Comparison of ENCODE assay signal across 8 cellular contexts in genomic region chr1:151443846-151444790, GRCh38. TPM values are rescaled to one million over a fixed set of nuclear protein-coding genes. Genes with fewer than 3 reads are reported as not detected.
DNase-seq lines count a peak whose midpoint lies in the region; ATAC-seq, FAIRE-seq and TF ChIP-seq lines count a peak whose summit lies in the region.

No MANE protein-coding gene starts in this region.

- H3K4me3 Mint-ChIP-seq in activated T-helper 2 cell treated with anti-CD3 and anti-CD28 coated beads, Interferon-gamma antibody, Interleukin-2, Interleukin-4, amounts not matched to agents 10 μg/mL and 5 μg/mL and 100 μg/mL, durations not matched to agents 14 hours and 24 hours and 36 hours (ENCODE audit: low read depth): no peak overlapping the region

- 31 to 35% methylated on average over 4 of the region's 4 CpGs for WGBS in pancreas, 2 donors
- 54 to 60% methylated on average over 4 of the region's 4 CpGs for WGBS in aorta, 2 donors

- FAIRE-seq in pancreas (lab: Jason Lieb, UNC): peak; percentile 93

- H3K27me3 ChIP-seq in MG63 (no peaks in the 10 kb centered on the region), pancreas (no peaks in the 10 kb centered on the region), aorta (ENCODE audit: control insufficient read depth in 1 of 2, insufficient read depth in 2 of 2, low read length in 1 of 2) (no peaks in the 10 kb centered on the region)

- TF ChIP-seq CTCF in AG09309 (IDR thresholded peaks at IDR 0.05; ENCODE audit: control insufficient read depth, insufficient read depth, low read depth, low read length, missing control alignments): peak; percentile 74
- peak; percentile 75 for TF ChIP-seq CTCF in foreskin fibroblast (IDR thresholded peaks at IDR 0.05; ENCODE audit: low read depth, low read length)
- peak in 3 of 4 donors; percentile 52 to 63 (median 59) for TF ChIP-seq CTCF in pancreas (IDR thresholded peaks at IDR 0.05)

- intact Hi-C loops in activated T-helper 2 cell treated with anti-CD3 and anti-CD28 coated beads, Interferon-gamma antibody, Interleukin-2, Interleukin-4, amounts not matched to agents 10 μg/mL and 5 μg/mL and 100 μg/mL, durations not matched to agents 14 hours and 24 hours and 36 hours (cut with micrococcal nuclease): loop anchor here (1.0 to 5.0 kb wide), 5 partner anchors 15 to 291 kb away; partner anchors contain the start of genes CGN and POGZ
- intact Hi-C loops in pancreas (cut with DNase I) (loop anchor here in 1 of 3 donors (10.0 kb wide), 1 partner anchor 91 kb away; no protein-coding TSS in a partner anchor), aorta (cut with DNase I) (loop anchor here (5.0 to 10.0 kb wide), 3 partner anchors 91 to 293 kb away; no protein-coding TSS in a partner anchor)

- H3K9me3 Mint-ChIP-seq in activated T-helper 2 cell treated with anti-CD3 and anti-CD28 coated beads, Interferon-gamma antibody, Interleukin-2, Interleukin-4, amounts not matched to agents 10 μg/mL and 5 μg/mL and 100 μg/mL, durations not matched to agents 14 hours and 24 hours and 36 hours: no peaks in the 10 kb centered on the region

- H3K4me3 ChIP-seq in AG09309 (ENCODE audit: control insufficient read depth, low read depth, low read length) (no peak overlapping the region), MG63 (no peak overlapping the region), foreskin fibroblast (ENCODE audit: low read depth in 1 of 2, low read length in 2 of 2) (no peak overlapping the region), pancreas (no peak overlapping the region), aorta (ENCODE audit: low read length in 2 of 2) (no peak overlapping the region)

- H3K27me3 Mint-ChIP-seq in activated T-helper 2 cell treated with anti-CD3 and anti-CD28 coated beads, Interferon-gamma antibody, Interleukin-2, Interleukin-4, amounts not matched to agents 10 μg/mL and 5 μg/mL and 100 μg/mL, durations not matched to agents 14 hours and 24 hours and 36 hours (ENCODE audit: low read depth): no peaks in the 10 kb centered on the region

- H3K4me1 ChIP-seq in pancreas: peaks cover 0 to 9% (median 9%) of the 10 kb centered on the region in 3 donors
- peaks cover 0 to 2% of the 10 kb centered on the region in 2 donors for H3K4me1 ChIP-seq in aorta (ENCODE audit: control insufficient read depth in 1 of 2, insufficient read depth in 2 of 2, low read length in 2 of 2)

- ATAC-seq in GM19025 (IDR thresholded peaks at IDR 0.05; ENCODE audit: low read depth, unreplicated experiment) (peak; percentile 57), pancreas (peak; percentile 91 to 98 (median 96)), aorta (ENCODE audit: low FRiP score) (peak; percentile 88)

- H3K36me3 ChIP-seq in MG63: peaks cover 21% of the 10 kb centered on the region
- H3K36me3 ChIP-seq in pancreas: peaks cover 0 to 6% (median 0%) of the 10 kb centered on the region in 3 donors
- no peaks in the 10 kb centered on the region for H3K36me3 ChIP-seq in aorta (ENCODE audit: control insufficient read depth in 1 of 2, insufficient read depth in 2 of 2, low read length in 1 of 2)

- H3K9me3 ChIP-seq in MG63: no peaks in the 10 kb centered on the region
- no peaks in the 10 kb centered on the region for H3K9me3 ChIP-seq in pancreas
- no peaks in the 10 kb centered on the region for H3K9me3 ChIP-seq in aorta (ENCODE audit: control insufficient read depth, low read length)

- H3K4me1 Mint-ChIP-seq in activated T-helper 2 cell treated with anti-CD3 and anti-CD28 coated beads, Interferon-gamma antibody, Interleukin-2, Interleukin-4, amounts not matched to agents 10 μg/mL and 5 μg/mL and 100 μg/mL, durations not matched to agents 14 hours and 24 hours and 36 hours (ENCODE audit: low read depth): peaks cover 39% of the 10 kb centered on the region

- H3K27ac Mint-ChIP-seq in activated T-helper 2 cell treated with anti-CD3 and anti-CD28 coated beads, Interferon-gamma antibody, Interleukin-2, Interleukin-4, amounts not matched to agents 10 μg/mL and 5 μg/mL and 100 μg/mL, durations not matched to agents 14 hours and 24 hours and 36 hours: peak overlapping the region; percentile 33

- peak; percentile 63 for DNase-seq in AG09309 (ENCODE audit: low read depth)
- peak; percentile 66 for DNase-seq in MG63
- peak; percentile 86 to 92 for DNase-seq in SHP77 (lab: John Stamatoyannopoulos, UW)
- peak; percentile 58 for DNase-seq in activated T-helper 2 cell treated with anti-CD3 and anti-CD28 coated beads, Interferon-gamma antibody, Interleukin-2, Interleukin-4, amounts not matched to agents 10 μg/mL and 5 μg/mL and 100 μg/mL, durations not matched to agents 14 hours and 24 hours and 36 hours (ENCODE audit: low spot score)
- peak; percentile 77 to 92 for DNase-seq in foreskin fibroblast
- peak in 3 of 6 donors; percentile 41 to 70 (median 43) for DNase-seq in pancreas
- DNase-seq in aorta: no peak

- H3K27ac ChIP-seq in pancreas: no peak overlapping the region
- H3K27ac ChIP-seq in aorta (ENCODE audit: low read depth in 1 of 2, low read length in 2 of 2): no peak overlapping the region

- H3K36me3 Mint-ChIP-seq in activated T-helper 2 cell treated with anti-CD3 and anti-CD28 coated beads, Interferon-gamma antibody, Interleukin-2, Interleukin-4, amounts not matched to agents 10 μg/mL and 5 μg/mL and 100 μg/mL, durations not matched to agents 14 hours and 24 hours and 36 hours (ENCODE audit: low read depth): peaks cover 22% of the 10 kb centered on the region

RNA-seq across cellular contexts. Expression of gene POGZ, which starts 15.2 kb away (rescaled TPM):
- 4.2 and 5.7 TPM in 2 replicates for total RNA-seq in MG63 (2014; rRNA removed; shearing (Covaris generic); ENCODE audit: low replicate concordance)
- 89.1 and 93.7 TPM in 2 replicates for total RNA-seq in activated T-helper 2 cell treated with anti-CD3 and anti-CD28 coated beads, Interferon-gamma antibody, Interleukin-2, Interleukin-4, amounts not matched to agents 10 μg/mL and 5 μg/mL and 100 μg/mL, durations not matched to agents 14 hours and 24 hours and 36 hours
- total RNA-seq in pancreas: 10 to 100 TPM; 24.5 to 61.0 (median 32.4) TPM
- 10 to 100 TPM; 30.4 to 45.6 TPM for polyA plus RNA-seq in pancreas
- total RNA-seq in aorta: 100 to 1,000 TPM in 1 of 2 donors, 10 to 100 TPM in 1; 96.0 to 144 TPM
- 10 to 100 TPM; 11.6 to 34.6 TPM for polyA plus RNA-seq in aorta

RNA-seq across cellular contexts. Expression of gene PSMB4, which starts 44.7 kb away (rescaled TPM):
- total RNA-seq in MG63 (2014; rRNA removed; shearing (Covaris generic); ENCODE audit: low replicate concordance): 609 and 703 TPM in 2 replicates
- 443 and 458 TPM in 2 replicates for total RNA-seq in activated T-helper 2 cell treated with anti-CD3 and anti-CD28 coated beads, Interferon-gamma antibody, Interleukin-2, Interleukin-4, amounts not matched to agents 10 μg/mL and 5 μg/mL and 100 μg/mL, durations not matched to agents 14 hours and 24 hours and 36 hours
- total RNA-seq in pancreas (100 to 1,000 TPM in 3 of 6 donors, 10 to 100 TPM in 3; 61.9 to 106 (median 90.5) TPM), aorta (100 to 1,000 TPM; 174 to 181 TPM)
- polyA plus RNA-seq in pancreas (100 to 1,000 TPM; 172 to 217 TPM), aorta (100 to 1,000 TPM; 258 to 396 TPM)

Comparison
In these comparisons a context has a peak if more than half of its experiments do, and no peak if none do; other contexts are left out.
1. DNase-seq: peak in AG09309 (single experiment), MG63 (single experiment), SHP77 (2 of 2), activated T-helper 2 cell treated with anti-CD3 and anti-CD28 coated beads, Interferon-gamma antibody, Interleukin-2, Interleukin-4, amounts not matched to agents 10 μg/mL and 5 μg/mL and 100 μg/mL, durations not matched to agents 14 hours and 24 hours and 36 hours (single experiment) and foreskin fibroblast (2 of 2); none in aorta (0 of 2).
2. Peak in every context shown above with its lines, with median percentiles within 50 percentile points of each other: CTCF ChIP-seq and ATAC-seq.